Comparison of ENCODE assay signal across 8 cellular contexts in genomic region chr9:129609486-129610192, GRCh38. TPM values are rescaled to one million over a fixed set of nuclear protein-coding genes. Genes with fewer than 3 reads are reported as not detected.
DNase-seq lines count a peak whose midpoint lies in the region; FAIRE-seq and TF ChIP-seq lines count a peak whose summit lies in the region.

No MANE protein-coding gene starts in this region.

- no peak for TF ChIP-seq POLR2A in H54 (IDR thresholded peaks at IDR 0.05; ENCODE audit: low read depth, low read length)
- no peak for TF ChIP-seq POLR2A in tibial nerve (IDR thresholded peaks at IDR 0.05)

- H3K36me3 ChIP-seq in tibial nerve (no peaks in the 10 kb centered on the region), MG63 (no peaks in the 10 kb centered on the region)

- peak overlapping the region; percentile 80 for H3K4me3 Mint-ChIP-seq in mesothelial cell of epicardium

- H3K9me3 ChIP-seq in tibial nerve = no peaks in the 10 kb centered on the region
- H3K9me3 ChIP-seq in MG63 = no peaks in the 10 kb centered on the region

- H3K9me3 Mint-ChIP-seq in mesothelial cell of epicardium = no peaks in the 10 kb centered on the region

- peak overlapping the region; percentile 40 to 73 (median 54) for H3K4me3 ChIP-seq in tibial nerve
- no peak overlapping the region for H3K4me3 ChIP-seq in MG63

- TF ChIP-seq EP300 in tibial nerve (IDR thresholded peaks at IDR 0.05) = no peak

- no peaks in the 10 kb centered on the region for H3K27me3 ChIP-seq in tibial nerve
- H3K27me3 ChIP-seq in MG63 = no peaks in the 10 kb centered on the region

- H3K27ac Mint-ChIP-seq in mesothelial cell of epicardium = peak overlapping the region; percentile 97

- peaks cover 28% of the 10 kb centered on the region for H3K4me1 Mint-ChIP-seq in mesothelial cell of epicardium

- WGBS in tibial nerve, 2 donors = 12 to 20% methylated on average over 13 to 17 of the region's 30 CpGs

- TF ChIP-seq CTCF in mesothelial cell of epicardium (IDR thresholded peaks at IDR 0.05; ENCODE audit: unreplicated experiment) (no peak), tibial nerve (IDR thresholded peaks at IDR 0.05) (no peak)

- H3K27ac ChIP-seq in cingulate gyrus (ENCODE audit: low read depth, low read length) (peak overlapping the region; percentile 73), tibial nerve (peak overlapping the region; percentile 87 to 96 (median 93))

- DNase-seq in H54 (ENCODE audit: insufficient read length, low spot score) = peak; percentile 59
- DNase-seq in activated CD4-positive, CD25-positive, alpha-beta regulatory T cell treated with anti-CD3 and anti-CD28 coated beads, Interleukin-2, amount 50 U/mL, for 72 hours = peak; percentile 52
- DNase-seq in mesothelial cell of epicardium (ENCODE audit: low spot score in 2 of 2, unreplicated experiment in 2 of 2) = no peak
- peak in 1 of 2 donors; percentile 47 for DNase-seq in tibial nerve (ENCODE audit: low spot score in 2 of 2)
- DNase-seq in HK-2 (ENCODE audit: unreplicated experiment) = no peak
- DNase-seq in pons (ENCODE audit: low spot score) = no peak
- DNase-seq in MG63 = no peak

- FAIRE-seq in H54 (lab: Jason Lieb, UNC) = no peak

- no peaks in the 10 kb centered on the region for H3K27me3 Mint-ChIP-seq in mesothelial cell of epicardium (ENCODE audit: low read depth)

- H3K4me1 ChIP-seq in tibial nerve = peaks cover 0 to 75% (median 49%) of the 10 kb centered on the region in 4 donors

- H3K36me3 Mint-ChIP-seq in mesothelial cell of epicardium = no peaks in the 10 kb centered on the region

RNA-seq across cellular contexts. Expression of gene C9orf50, which starts 11.3 kb away (rescaled TPM):
- total RNA-seq in mesothelial cell of epicardium = 0.23 to 0.87 TPM (median 0.69 TPM) in 3 replicates
- total RNA-seq in tibial nerve = 1 to 10 TPM in 3 of 4 donors, under 1 TPM in 1; 0.90 to 1.7 (median 1.3) TPM
- not detected in 2 replicates for total RNA-seq in MG63 (2014; rRNA removed; shearing (Covaris generic); ENCODE audit: low replicate concordance)

RNA-seq across cellular contexts. Expression of gene NTMT1, which starts 16.3 kb away (rescaled TPM):
- 30.7 to 33.3 TPM (median 33.0 TPM) in 3 replicates for total RNA-seq in mesothelial cell of epicardium
- total RNA-seq in tibial nerve = 10 to 100 TPM; 23.9 to 30.6 (median 27.5) TPM
- 82.0 and 99.2 TPM in 2 replicates for total RNA-seq in MG63 (2014; rRNA removed; shearing (Covaris generic); ENCODE audit: low replicate concordance)

RNA-seq across cellular contexts. Expression of gene ASB6, which starts 32.3 kb away (rescaled TPM):
- 24.5 to 26.2 TPM (median 24.6 TPM) in 3 replicates for total RNA-seq in mesothelial cell of epicardium
- 10 to 100 TPM; 14.9 to 25.5 (median 22.4) TPM for total RNA-seq in tibial nerve
- total RNA-seq in MG63 (2014; rRNA removed; shearing (Covaris generic); ENCODE audit: low replicate concordance) = 11.1 and 24.4 TPM in 2 replicates

RNA-seq across cellular contexts. Expression of gene PRRX2, which starts 55.8 kb away (rescaled TPM):
- total RNA-seq in mesothelial cell of epicardium = 7.5 to 10.1 TPM (median 8.7 TPM) in 3 replicates
- total RNA-seq in tibial nerve = 10 to 100 TPM in 3 of 4 donors, 1 to 10 TPM in 1; 9.6 to 32.1 (median 14.9) TPM
- total RNA-seq in MG63 (2014; rRNA removed; shearing (Covaris generic); ENCODE audit: low replicate concordance) = 20.1 and 38.4 TPM in 2 replicates

Comparison
In these comparisons a context has a peak if more than half of its experiments do, and no peak if none do; other contexts are left out.
1. DNase-seq: peak in H54 (single experiment) and activated CD4-positive, CD25-positive, alpha-beta regulatory T cell treated with anti-CD3 and anti-CD28 coated beads, Interleukin-2, amount 50 U/mL, for 72 hours (single experiment); none in mesothelial cell of epicardium (0 of 2), HK-2 (single experiment), pons (single experiment) and MG63 (single experiment).